ENCODE assay signal across 15 cellular contexts in genomic region chr11:68076371-68077042, GRCh38. TPM values are rescaled to one million over a fixed set of nuclear protein-coding genes. Genes with fewer than 3 reads are reported as not detected.
DNase-seq lines count a peak whose midpoint lies in the region; ATAC-seq, FAIRE-seq and TF ChIP-seq lines count a peak whose summit lies in the region.
"Had no signal": no experiment of that assay in that cellular context is flagged by ENCODE, and none has a peak within 500 bp of the region (broad histone marks: within the 10 kb centered on the region; RNA-seq: fewer than 3 reads in every experiment).

No MANE protein-coding gene starts in this region.

- H3K27ac ChIP-seq in heart right ventricle (no peak overlapping the region), WERI-Rb-1 (no peak overlapping the region), kidney (ENCODE audit: low read depth in 2 of 2, low read length in 2 of 2) (no peak overlapping the region), GM23248 (no peak overlapping the region)
- H3K27ac ChIP-seq: PC-9, spleen, transverse colon had no signal

- DNase-seq in heart right ventricle, result no peak
- no peak for DNase-seq in cardiac septum (ENCODE audit: low spot score)
- peak; percentile 32 for DNase-seq in WERI-Rb-1
- no peak for DNase-seq in kidney
- no peak for DNase-seq in DMS153 (lab: John Stamatoyannopoulos, UW)
- no peak for DNase-seq in activated effector memory CD4-positive, alpha-beta T cell treated with anti-CD3 and anti-CD28 coated beads, Interleukin-2, amount 50 U/mL, for 16 hours
- no peak for DNase-seq in GM23248
- DNase-seq: ACHN, DMS53, Karpas-422, PC-9, spleen, transverse colon had no signal

- H3K4me1 ChIP-seq in heart right ventricle (peaks cover 0 to 11% (median 0%) of the 10 kb centered on the region in 9 donors), kidney (ENCODE audit: control insufficient read depth in 1 of 2, insufficient read depth in 1 of 2, low read depth in 1 of 2, low read length in 2 of 2) (peaks cover 0 to 2% of the 10 kb centered on the region in 2 donors), GM23248 (ENCODE audit: insufficient read depth) (no peaks in the 10 kb centered on the region)

- TF ChIP-seq CTCF in heart right ventricle (IDR thresholded peaks at IDR 0.05) (peak in 7 of 9 donors; percentile 5 to 32 (median 16)), WERI-Rb-1 (IDR thresholded peaks at IDR 0.05; ENCODE audit: low read depth, low read length) (peak; percentile 48; the same call in 1 of the 2 replicates), kidney (IDR thresholded peaks at IDR 0.05; ENCODE audit: borderline replicate concordance, extremely low read depth, insufficient read depth) (peak; percentile 29)

- 84 to 86% methylated on average over 11 of the region's 11 CpGs for WGBS in heart right ventricle, 2 donors
- WGBS in GM23248 (ENCODE audit: low coverage in 1 of 2, low lambda C conversion rate in 2 of 2, missing lambda C conversion rate in 2 of 2), 2 experiments, result 89 to 90% methylated on average over 11 of the region's 11 CpGs

- no peak for ATAC-seq in heart right ventricle
- no peak for ATAC-seq in HG03571 (IDR thresholded peaks at IDR 0.05; ENCODE audit: unreplicated experiment)

- no peak overlapping the region for H3K4me2 ChIP-seq in GM23248 (ENCODE audit: unreplicated experiment)
- H3K4me2 ChIP-seq: PC-9 had no signal

- H3F3A ChIP-seq in GM23248 (ENCODE audit: insufficient read depth), result no peaks in the 10 kb centered on the region

- H3K9ac ChIP-seq in kidney (ENCODE audit: low read length in 2 of 2) (no peak overlapping the region), GM23248 (no peak overlapping the region)

- H3K27me3 ChIP-seq in heart right ventricle, result no peaks in the 10 kb centered on the region
- H3K27me3 ChIP-seq in WERI-Rb-1 (ENCODE audit: insufficient read depth, low read depth, severe bottlenecking), result no peaks in the 10 kb centered on the region
- no peaks in the 10 kb centered on the region for H3K27me3 ChIP-seq in GM23248 (replicated peaks; ENCODE audit: insufficient read depth)
- H3K27me3 ChIP-seq: spleen, transverse colon had no signal

- H3K36me3 ChIP-seq in heart right ventricle (peaks cover 0 to 56% (median 8%) of the 10 kb centered on the region in 9 donors), WERI-Rb-1 (peaks cover 18% of the 10 kb centered on the region), kidney (ENCODE audit: control insufficient read depth in 1 of 2, insufficient read depth in 2 of 2, low read length in 2 of 2) (peaks cover 11 to 24% of the 10 kb centered on the region in 2 donors), GM23248 (ENCODE audit: low read depth) (0 out of 2 replicates have a peak, but pooled peaks cover 3% of the 10 kb centered on the region)

- H3K9me3 ChIP-seq in heart right ventricle (no peaks in the 10 kb centered on the region), WERI-Rb-1 (ENCODE audit: severe bottlenecking) (no peaks in the 10 kb centered on the region), kidney (ENCODE audit: control insufficient read depth in 1 of 2, low read length in 2 of 2) (no peaks in the 10 kb centered on the region), GM23248 (ENCODE audit: low read depth) (no peaks in the 10 kb centered on the region)
- H3K9me3 ChIP-seq: spleen, transverse colon had no signal

- H2AFZ ChIP-seq in GM23248, result no peak overlapping the region
- H2AFZ ChIP-seq: PC-9 had no signal

- no peaks in the 10 kb centered on the region for H3K79me2 ChIP-seq in GM23248 (ENCODE audit: insufficient read depth)

- FAIRE-seq in kidney (lab: Jason Lieb, UNC), result no peak
- FAIRE-seq: keratinocyte had no signal

- intact Hi-C loops in heart right ventricle (cut with DNase I) (loop anchor here in 3 of 10 donors (5.0 to 10.0 kb wide), 2 partner anchors 128 to 131 kb away; no protein-coding TSS in a partner anchor), cardiac septum (cut with DNase I) (no loop called here), kidney (cut with DNase I) (no loop called here)

- no peaks in the 10 kb centered on the region for H3K9me2 ChIP-seq in GM23248 (ENCODE audit: insufficient read depth)

- in situ Hi-C loops in GM23248 (cut with MboI), result no loop called here

- H3K4me3 ChIP-seq in heart right ventricle (no peak overlapping the region), WERI-Rb-1 (ENCODE audit: low read depth, low read length) (no peak overlapping the region), kidney (ENCODE audit: low read length in 2 of 2) (no peak overlapping the region), GM23248 (no peak overlapping the region)
- H3K4me3 ChIP-seq: PC-9, spleen, transverse colon had no signal

- no peaks in the 10 kb centered on the region for H4K20me1 ChIP-seq in GM23248 (ENCODE audit: insufficient read depth)

RNA-seq across cellular contexts. Expression of gene TCIRG1, which starts 37.7 kb away (rescaled TPM):
- total RNA-seq in heart right ventricle, result 10 to 100 TPM in 9 of 10 donors, 1 to 10 TPM in 1; 7.9 to 44.8 (median 14.6) TPM
- 10 to 100 TPM; 41.9 to 91.4 TPM for polyA plus RNA-seq in heart right ventricle
- 26.5 TPM for total RNA-seq in cardiac septum
- total RNA-seq in kidney, result 97.1 TPM
- 36.3 TPM for polyA plus RNA-seq in kidney (ENCODE audit: insufficient read depth, low read depth, low replicate concordance)
- total RNA-seq in GM23248 (2014; rRNA removed; shearing (Covaris generic)), result 118 and 146 TPM in 2 replicates
- 65.8 and 75.9 TPM in 2 replicates for polyA plus RNA-seq in GM23248 (2016; fragmentation: Nextera tagmentation; extraction: Ambion mirVana)

RNA-seq across cellular contexts. Expression of gene CHKA, which starts 44.7 kb away (rescaled TPM):
- total RNA-seq in heart right ventricle (10 to 100 TPM in 3 of 10 donors, 1 to 10 TPM in 7; 7.0 to 11.8 (median 9.2) TPM), cardiac septum (10.2 TPM), kidney (26.3 TPM)
- polyA plus RNA-seq in heart right ventricle (10 to 100 TPM; 14.7 to 66.1 TPM), kidney (ENCODE audit: insufficient read depth, low read depth, low replicate concordance) (23.2 TPM), GM23248 (2016; fragmentation: Nextera tagmentation; extraction: Ambion mirVana) (3.6 and 4.2 TPM in 2 replicates)
- 4.2 and 12.3 TPM in 2 replicates for total RNA-seq in GM23248 (2014; rRNA removed; shearing (Covaris generic))

RNA-seq across cellular contexts. Expression of gene NDUFS8, which starts 46.0 kb away (rescaled TPM):
- total RNA-seq in heart right ventricle (100 to 1,000 TPM; 330 to 492 (median 421) TPM), cardiac septum (315 TPM), kidney (144 TPM)
- polyA plus RNA-seq in heart right ventricle (100 to 1,000 TPM; 496 to 774 TPM), kidney (ENCODE audit: insufficient read depth, low read depth, low replicate concordance) (472 TPM), GM23248 (2016; fragmentation: Nextera tagmentation; extraction: Ambion mirVana) (219 and 230 TPM in 2 replicates)
- total RNA-seq in GM23248 (2014; rRNA removed; shearing (Covaris generic)), result 114 and 117 TPM in 2 replicates
